In genomic region chr12:40010899-40011774, GRCh38 we compare ENCODE assay signal across 8 cellular contexts.
A peak's percentile ranks its signal among the peaks of the same experiment; 100 is the strongest.
DNase-seq lines count a peak whose midpoint lies in the region; ATAC-seq and TF ChIP-seq lines count a peak whose summit lies in the region.

No MANE protein-coding gene starts in this region.

- no peaks in the 10 kb centered on the region for H3K36me3 ChIP-seq in OCI-LY3 (replicated peaks; ENCODE audit: low read depth, low read length)

- DNase-seq in DMS 273 treated with DMSO at 0.1 percent for 48 hours (lab: John Stamatoyannopoulos, UW) (peak; percentile 17), activated T-helper 1 cell treated with Interleukin-2 at 50 U/mL for 16 hours (ENCODE audit: low read depth) (peak; percentile 4), foreskin keratinocyte (peak; percentile 33 to 63), osteocyte (ENCODE audit: extremely low spot score, unreplicated experiment) (no peak), OCI-M2 (lab: John Stamatoyannopoulos, UW; ENCODE audit: unreplicated experiment) (no peak)

- no peaks in the 10 kb centered on the region for H3K9me3 ChIP-seq in OCI-LY3 (ENCODE audit: insufficient read depth, low read length)

- H3K9ac ChIP-seq in OCI-LY3 (ENCODE audit: low read length) = peak overlapping the region; percentile 34

- H3K4me1 Mint-ChIP-seq in osteocyte (ENCODE audit: unreplicated experiment) = peaks cover 4% of the 10 kb centered on the region

- no peak overlapping the region for H3K27ac Mint-ChIP-seq in osteocyte (ENCODE audit: unreplicated experiment)

- H2AFZ ChIP-seq in OCI-LY3 (ENCODE audit: low read depth, low read length) = peak overlapping the region; percentile 48; the same call in 1 of the 2 replicates

- TF ChIP-seq CTCF in OCI-LY3 (IDR thresholded peaks at IDR 0.05; ENCODE audit: low read depth, low read length) (peak; percentile 90), foreskin keratinocyte (conservative IDR thresholded peaks at IDR 0.05) (peak; percentile 83), osteocyte (IDR thresholded peaks at IDR 0.05) (peak; percentile 86)

- H3K27ac ChIP-seq in OCI-LY3 (ENCODE audit: low read length) = peak overlapping the region; percentile 15
- H3K27ac ChIP-seq in foreskin keratinocyte = no peak overlapping the region

- no peaks in the 10 kb centered on the region for H3K27me3 Mint-ChIP-seq in osteocyte (ENCODE audit: unreplicated experiment)

- no peaks in the 10 kb centered on the region for H3K79me2 ChIP-seq in OCI-LY3 (ENCODE audit: low read length)

- peak overlapping the region; percentile 64 for H3K4me3 ChIP-seq in OCI-LY3 (ENCODE audit: low read length)

- H3K4me1 ChIP-seq in OCI-LY3 (ENCODE audit: low read length) (peaks cover 36% of the 10 kb centered on the region), foreskin keratinocyte (peaks cover 2% of the 10 kb centered on the region)

- H3K4me2 ChIP-seq in OCI-LY3 (ENCODE audit: low read length) = peak overlapping the region; percentile 84

- H3K9me3 Mint-ChIP-seq in osteocyte (ENCODE audit: unreplicated experiment) = no peaks in the 10 kb centered on the region

- no peaks in the 10 kb centered on the region for H4K20me1 ChIP-seq in OCI-LY3 (ENCODE audit: insufficient read depth, low read length)

- H3K27me3 ChIP-seq in OCI-LY3 (ENCODE audit: low read depth, low read length) (no peaks in the 10 kb centered on the region), foreskin keratinocyte (no peaks in the 10 kb centered on the region)

- ATAC-seq in GM19452 (IDR thresholded peaks at IDR 0.05; ENCODE audit: unreplicated experiment) (peak; percentile 93), HG03469 (IDR thresholded peaks at IDR 0.05; ENCODE audit: unreplicated experiment) (peak; percentile 97), foreskin keratinocyte (peak; percentile 86)

- H3K36me3 Mint-ChIP-seq in osteocyte (ENCODE audit: unreplicated experiment) = no peaks in the 10 kb centered on the region

- H3K4me3 Mint-ChIP-seq in osteocyte (ENCODE audit: unreplicated experiment) = peak overlapping the region; percentile 35

Comparison
In these comparisons a context has a peak if more than half of its experiments do, and no peak if none do; other contexts are left out.
1. DNase-seq: peak in DMS 273 treated with DMSO at 0.1 percent for 48 hours (single experiment), activated T-helper 1 cell treated with Interleukin-2 at 50 U/mL for 16 hours (single experiment) and foreskin keratinocyte (2 of 2); none in osteocyte (single experiment) and OCI-M2 (single experiment).
2. Peak in every context shown above with its lines, with median percentiles within 50 percentile points of each other: ATAC-seq and CTCF ChIP-seq.